Comparison of ENCODE assay signal across 1 cellular context in genomic region chr1:14742181-14742980, GRCh38.
TF ChIP-seq lines count a peak whose summit lies in the region.

No MANE protein-coding gene starts in this region.

TF ChIP-seq in GM12878, 131 proteins besides CTCF, POLR2A, EP300 and RAD21 (continued from another document):
- no peak for TF ChIP-seq CUX1 (IDR thresholded peaks at IDR 0.05; ENCODE audit: insufficient replicate concordance, low read depth, low read length)
